Comparison of ENCODE assay signal across 12 cellular contexts in genomic region chr5:140795259-140795641, GRCh38.
DNase-seq lines count a peak whose midpoint lies in the region; ATAC-seq, FAIRE-seq and TF ChIP-seq lines count a peak whose summit lies in the region.
"Had no signal": no experiment of that assay in that cellular context is flagged by ENCODE, and none has a peak within 500 bp of the region (broad histone marks: within the 10 kb centered on the region; RNA-seq: fewer than 3 reads in every experiment).

No MANE protein-coding gene starts in this region.

- ATAC-seq in GM19351 (IDR thresholded peaks at IDR 0.05; ENCODE audit: unreplicated experiment) (no peak), HG03139 (IDR thresholded peaks at IDR 0.05; ENCODE audit: unreplicated experiment) (no peak)
- ATAC-seq: heart right ventricle had no signal

- no peak for FAIRE-seq in D721Med (lab: Jason Lieb, UNC)

- no peak overlapping the region for H3K4me3 ChIP-seq in choroid plexus epithelial cell (ENCODE audit: low read depth, low read length)

- DNase-seq in D721Med (ENCODE audit: insufficient read length, low spot score) (no peak), HuH-7.5 (ENCODE audit: low spot score) (peak; percentile 84), choroid plexus epithelial cell (ENCODE audit: low read depth) (peak; percentile 1), midbrain (lab: John Stamatoyannopoulos, UW) (peak; percentile 7)
- DNase-seq in activated CD8-positive, alpha-beta memory T cell treated with anti-CD3 and anti-CD28 coated beads for 24 hours: no peak
- DNase-seq in stimulated activated CD4-positive, alpha-beta T cell treated with anti-CD3 and anti-CD28 coated beads, Interleukin-1b, Interleukin-23, amount 100 ng/mL, for 48 hours: no peak
- DNase-seq: activated CD4-positive, CD25-positive, alpha-beta regulatory T cell; aorta; heart right ventricle; retina had no signal

- TF ChIP-seq CTCF in D721Med (IDR thresholded peaks at IDR 0.05; ENCODE audit: insufficient read depth, missing control alignments) (peak; percentile 2), choroid plexus epithelial cell (conservative IDR thresholded peaks at IDR 0.05; ENCODE audit: low read depth, low read length) (peak; percentile 15)

Comparison
In these comparisons a context has a peak if more than half of its experiments do, and no peak if none do; other contexts are left out.
1. DNase-seq: peak in HuH-7.5 (single experiment), choroid plexus epithelial cell (single experiment) and midbrain (single experiment); none in D721Med (single experiment), activated CD8-positive, alpha-beta memory T cell treated with anti-CD3 and anti-CD28 coated beads for 24 hours (single experiment) and stimulated activated CD4-positive, alpha-beta T cell treated with anti-CD3 and anti-CD28 coated beads, Interleukin-1b, Interleukin-23, amount 100 ng/mL, for 48 hours (single experiment).